Comparison of ENCODE assay signal across 10 cellular contexts in genomic region chr10:59970396-59971368, GRCh38.
DNase-seq lines count a peak whose midpoint lies in the region; ATAC-seq and TF ChIP-seq lines count a peak whose summit lies in the region.
"Had no signal": no experiment of that assay in that cellular context is flagged by ENCODE, and none has a peak within 500 bp of the region (broad histone marks: within the 10 kb centered on the region; RNA-seq: fewer than 3 reads in every experiment).

No MANE protein-coding gene starts in this region.

- H3K9me3 ChIP-seq in thyroid gland (no peaks in the 10 kb centered on the region), BE2C (no peaks in the 10 kb centered on the region)
- H3K9me3 ChIP-seq: pancreas had no signal

- H3K27me3 ChIP-seq in thyroid gland (no peaks in the 10 kb centered on the region), BE2C (no peaks in the 10 kb centered on the region)
- H3K27me3 ChIP-seq: pancreas had no signal

- H3K36me3 ChIP-seq in thyroid gland (no peaks in the 10 kb centered on the region), BE2C (no peaks in the 10 kb centered on the region)
- H3K36me3 ChIP-seq: pancreas had no signal

- no peak overlapping the region for H3K4me3 ChIP-seq in thyroid gland (replicated peaks in 1 of 3)
- no peak overlapping the region for H3K4me3 ChIP-seq in BE2C (ENCODE audit: low read depth, low read length)
- H3K4me3 ChIP-seq: pancreas had no signal

- peaks cover 16 to 27% of the 10 kb centered on the region in 2 donors for H3K4me1 ChIP-seq in thyroid gland
- peaks cover 13% of the 10 kb centered on the region for H3K4me1 ChIP-seq in BE2C

- TF ChIP-seq CTCF in thyroid gland (IDR thresholded peaks at IDR 0.05): no peak
- no peak for TF ChIP-seq CTCF in BE2C (IDR thresholded peaks at IDR 0.05; ENCODE audit: low read depth, low read length)

- DNase-seq in Right ventricle myocardium superior (no peak), cardiac septum (ENCODE audit: low spot score) (no peak), NAMALWA (ENCODE audit: low spot score) (peak; percentile 59), thyroid gland (no peak), GF-D8 (lab: John Stamatoyannopoulos, UW) (no peak), GOT3 (lab: John Stamatoyannopoulos, UW) (no peak), BE2C (no peak)
- DNase-seq: activated T-cell treated with anti-CD3 and anti-CD28 coated beads, Interleukin-2, amount 50 U/mL, for 1 hour; pancreas had no signal

- intact Hi-C loops in Right ventricle myocardium superior (cut with DNase I) (no loop called here), cardiac septum (cut with DNase I) (no loop called here), thyroid gland (cut with DNase I) (no loop called here)

- WGBS in thyroid gland, 2 donors: 71% methylated on average over 5 of the region's 5 CpGs

- ATAC-seq in Right ventricle myocardium superior (ENCODE audit: poor library complexity) (peak; percentile 29), HG02852 (IDR thresholded peaks at IDR 0.05; ENCODE audit: unreplicated experiment) (peak; percentile 85)

- peak overlapping the region; percentile 21 to 88 (median 75) for H3K27ac ChIP-seq in thyroid gland

- no peak for TF ChIP-seq POLR2A in thyroid gland (IDR thresholded peaks at IDR 0.05)
